14 cellular contexts compared by ENCODE assay signal in the genomic region with DNA sequence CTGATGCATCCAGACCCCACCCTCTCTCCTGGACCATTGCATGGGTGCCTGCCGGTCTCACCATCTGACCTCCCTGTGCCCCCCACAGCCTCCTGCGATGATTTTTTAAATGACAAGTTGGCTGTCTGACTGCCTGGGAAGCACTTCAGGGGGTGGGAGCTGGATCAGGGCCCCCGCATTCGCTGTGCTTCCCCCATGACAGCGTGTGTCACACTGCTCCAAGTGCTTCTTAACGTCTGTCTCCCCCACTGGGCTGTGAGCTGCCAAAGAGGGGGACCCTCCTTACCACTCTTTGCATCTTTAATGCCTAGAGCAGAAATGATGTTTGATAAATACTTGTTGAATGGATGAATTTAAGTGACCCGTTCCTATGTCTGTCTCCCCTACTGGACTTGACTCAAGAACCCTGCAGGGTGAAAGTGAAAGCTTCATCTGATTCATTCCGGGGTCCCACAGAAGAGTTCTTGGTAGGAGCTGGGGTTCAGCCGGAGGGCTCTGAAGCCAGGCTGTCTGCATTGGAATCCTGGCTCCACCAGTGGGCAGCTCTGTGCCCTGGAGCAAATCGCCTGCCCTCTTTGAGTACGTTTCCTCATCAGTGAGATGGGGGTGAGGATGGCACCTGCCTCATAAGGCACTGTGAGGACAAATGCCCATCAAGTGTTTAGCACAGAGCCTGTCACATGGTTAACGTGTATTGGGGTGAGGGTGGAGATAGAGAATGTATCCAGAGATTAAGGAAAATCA. TPM values are rescaled to one million over a fixed set of nuclear protein-coding genes. Genes with fewer than 3 reads are reported as not detected.
DNase-seq lines count a peak whose midpoint lies in the region; ATAC-seq, FAIRE-seq and TF ChIP-seq lines count a peak whose summit lies in the region.
"Had no signal": no experiment of that assay in that cellular context is flagged by ENCODE, and none has a peak within 500 bp of the region (broad histone marks: within the 10 kb centered on the region; RNA-seq: fewer than 3 reads in every experiment).

No MANE protein-coding gene starts in this region.

- H3K9ac ChIP-seq in stomach smooth muscle (ENCODE audit: low read length in 2 of 2), result peak overlapping the region in 1 of 2 donors; percentile 17
- H3K9ac ChIP-seq: parathyroid adenoma had no signal

- H3K27me3 ChIP-seq in stomach smooth muscle (ENCODE audit: control insufficient read depth in 1 of 2, insufficient read depth in 2 of 2, low read length in 2 of 2), result no peaks in the 10 kb centered on the region

- H3K9me3 ChIP-seq in stomach smooth muscle (ENCODE audit: control insufficient read depth in 2 of 2, low read length in 2 of 2), result no peaks in the 10 kb centered on the region

- no peaks in the 10 kb centered on the region for H3K36me3 ChIP-seq in stomach smooth muscle (ENCODE audit: control insufficient read depth in 2 of 2, insufficient read depth in 2 of 2, low read length in 2 of 2)

- no peak for DNase-seq in activated naive CD4-positive, alpha-beta T cell treated with anti-CD3 and anti-CD28 coated beads, Interleukin-2, amount 50 U/mL, for 72 hours (ENCODE audit: low spot score in 2 of 2)
- DNase-seq in activated naive CD4-positive, alpha-beta T cell (lab: John Stamatoyannopoulos, UW), result no peak
- DNase-seq in activated T-helper 1 cell treated with anti-CD3 and anti-CD28 coated beads, Interleukin-12 subunit alpha, Interleukin-12 subunit beta, Interleukin-2, Interleukin-4 antibody, amounts not matched to agents 30 ng/mL and 10 ng/mL and 1 ng/mL, durations not matched to agents 14 hours and 24 hours and 36 hours (ENCODE audit: low spot score), result no peak
- DNase-seq in fibroblast of villous mesenchyme (ENCODE audit: low read depth), result no peak
- DNase-seq in GM19239 (ENCODE audit: insufficient read length, low spot score), result no peak
- DNase-seq in DMS79 (lab: John Stamatoyannopoulos, UW), result no peak
- no peak for DNase-seq in DMS114 treated with DMSO at 0.1 percent for 48 hours (lab: John Stamatoyannopoulos, UW; ENCODE audit: unreplicated experiment)
- DNase-seq: AML-193, GOT3, mammary epithelial cell, MM.1S, NCI-H2171 had no signal

- peak overlapping the region; percentile 40 to 87 for H3K27ac Mint-ChIP-seq in activated naive CD4-positive, alpha-beta T cell treated with anti-CD3 and anti-CD28 coated beads, Interleukin-2, amount 50 U/mL, for 72 hours
- H3K27ac Mint-ChIP-seq in activated T-helper 1 cell treated with anti-CD3 and anti-CD28 coated beads, Interleukin-12 subunit alpha, Interleukin-12 subunit beta, Interleukin-2, Interleukin-4 antibody, amounts not matched to agents 30 ng/mL and 10 ng/mL and 1 ng/mL, durations not matched to agents 14 hours and 24 hours and 36 hours, result peak overlapping the region; percentile 82

- peaks cover 31% of the 10 kb centered on the region for H3K4me1 ChIP-seq in stomach smooth muscle (ENCODE audit: control insufficient read depth, insufficient read depth, low read length)
- H3K4me1 ChIP-seq: parathyroid adenoma had no signal

- TF ChIP-seq CTCF in fibroblast of villous mesenchyme (IDR thresholded peaks at IDR 0.05; ENCODE audit: insufficient read depth, low read depth, low read length), result peak; percentile 12

- H3K4me3 ChIP-seq in fibroblast of villous mesenchyme (ENCODE audit: low read depth, low read length) (no peak overlapping the region), stomach smooth muscle (ENCODE audit: low read length in 2 of 2) (peak overlapping the region; percentile 29 to 40)

- H3K27ac ChIP-seq in stomach smooth muscle (ENCODE audit: low read length), result no peak overlapping the region
- H3K27ac ChIP-seq: parathyroid adenoma had no signal

- H3K4me1 Mint-ChIP-seq in activated T-helper 1 cell treated with anti-CD3 and anti-CD28 coated beads, Interleukin-12 subunit alpha, Interleukin-12 subunit beta, Interleukin-2, Interleukin-4 antibody, amounts not matched to agents 30 ng/mL and 10 ng/mL and 1 ng/mL, durations not matched to agents 14 hours and 24 hours and 36 hours (ENCODE audit: low read depth), result peaks cover 44% of the 10 kb centered on the region

- H3K4me3 Mint-ChIP-seq in activated T-helper 1 cell treated with anti-CD3 and anti-CD28 coated beads, Interleukin-12 subunit alpha, Interleukin-12 subunit beta, Interleukin-2, Interleukin-4 antibody, amounts not matched to agents 30 ng/mL and 10 ng/mL and 1 ng/mL, durations not matched to agents 14 hours and 24 hours and 36 hours, result peak overlapping the region; percentile 60

- H3K27me3 Mint-ChIP-seq in activated T-helper 1 cell treated with anti-CD3 and anti-CD28 coated beads, Interleukin-12 subunit alpha, Interleukin-12 subunit beta, Interleukin-2, Interleukin-4 antibody, amounts not matched to agents 30 ng/mL and 10 ng/mL and 1 ng/mL, durations not matched to agents 14 hours and 24 hours and 36 hours (ENCODE audit: insufficient read depth), result peaks cover 11% of the 10 kb centered on the region

- H3K36me3 Mint-ChIP-seq in activated naive CD4-positive, alpha-beta T cell treated with anti-CD3 and anti-CD28 coated beads, Interleukin-2, amount 50 U/mL, for 72 hours, result peaks cover 0 to 8% of the 10 kb centered on the region in 2 donors
- H3K36me3 Mint-ChIP-seq in activated T-helper 1 cell treated with anti-CD3 and anti-CD28 coated beads, Interleukin-12 subunit alpha, Interleukin-12 subunit beta, Interleukin-2, Interleukin-4 antibody, amounts not matched to agents 30 ng/mL and 10 ng/mL and 1 ng/mL, durations not matched to agents 14 hours and 24 hours and 36 hours (ENCODE audit: low read depth), result no peaks in the 10 kb centered on the region

- peaks cover 0 to 4% of the 10 kb centered on the region in 2 donors for H3K9me3 Mint-ChIP-seq in activated naive CD4-positive, alpha-beta T cell treated with anti-CD3 and anti-CD28 coated beads, Interleukin-2, amount 50 U/mL, for 72 hours
- no peaks in the 10 kb centered on the region for H3K9me3 Mint-ChIP-seq in activated T-helper 1 cell treated with anti-CD3 and anti-CD28 coated beads, Interleukin-12 subunit alpha, Interleukin-12 subunit beta, Interleukin-2, Interleukin-4 antibody, amounts not matched to agents 30 ng/mL and 10 ng/mL and 1 ng/mL, durations not matched to agents 14 hours and 24 hours and 36 hours

- no peak for ATAC-seq in activated naive CD4-positive, alpha-beta T cell treated with anti-CD3 and anti-CD28 coated beads, Interleukin-2, amount 50 U/mL, for 72 hours

- no peak for FAIRE-seq in GM19239 (lab: Jason Lieb, UNC)

- intact Hi-C loops in activated T-helper 1 cell treated with anti-CD3 and anti-CD28 coated beads, Interleukin-12 subunit alpha, Interleukin-12 subunit beta, Interleukin-2, Interleukin-4 antibody, amounts not matched to agents 30 ng/mL and 10 ng/mL and 1 ng/mL, durations not matched to agents 14 hours and 24 hours and 36 hours (cut with micrococcal nuclease), result no loop called here

RNA-seq across cellular contexts. Expression of gene EGR1, which starts 7.6 kb away (rescaled TPM):
- 10 to 100 TPM; 39.4 to 60.1 TPM for total RNA-seq in activated naive CD4-positive, alpha-beta T cell treated with anti-CD3 and anti-CD28 coated beads, Interleukin-2, amount 50 U/mL, for 72 hours
- total RNA-seq in activated T-helper 1 cell treated with anti-CD3 and anti-CD28 coated beads, Interleukin-12 subunit alpha, Interleukin-12 subunit beta, Interleukin-2, Interleukin-4 antibody, amounts not matched to agents 30 ng/mL and 10 ng/mL and 1 ng/mL, durations not matched to agents 14 hours and 24 hours and 36 hours, result 42.8 and 43.0 TPM in 2 replicates
- total RNA-seq in fibroblast of villous mesenchyme, result 3.5 and 6.1 TPM in 2 replicates

RNA-seq across cellular contexts. Expression of gene REEP2, which starts 18.8 kb away (rescaled TPM):
- 1 to 10 TPM; 1.3 to 5.9 TPM for total RNA-seq in activated naive CD4-positive, alpha-beta T cell treated with anti-CD3 and anti-CD28 coated beads, Interleukin-2, amount 50 U/mL, for 72 hours
- 5.1 and 5.4 TPM in 2 replicates for total RNA-seq in activated T-helper 1 cell treated with anti-CD3 and anti-CD28 coated beads, Interleukin-12 subunit alpha, Interleukin-12 subunit beta, Interleukin-2, Interleukin-4 antibody, amounts not matched to agents 30 ng/mL and 10 ng/mL and 1 ng/mL, durations not matched to agents 14 hours and 24 hours and 36 hours
- 13.0 and 16.4 TPM in 2 replicates for total RNA-seq in fibroblast of villous mesenchyme
